ENCODE assay signal across 25 cellular contexts in genomic region chr5:140275837-140276236, GRCh38. TPM values are rescaled to one million over a fixed set of nuclear protein-coding genes. Genes with fewer than 3 reads are reported as not detected.
A peak's percentile ranks its signal among the peaks of the same experiment; 100 is the strongest.
DNase-seq lines count a peak whose midpoint lies in the region; ATAC-seq, FAIRE-seq and TF ChIP-seq lines count a peak whose summit lies in the region.
"Had no signal": no experiment of that assay in that cellular context is flagged by ENCODE, and none has a peak within 500 bp of the region (broad histone marks: within the 10 kb centered on the region; RNA-seq: fewer than 3 reads in every experiment).

No MANE protein-coding gene starts in this region.

- intact Hi-C loops in HepG2 (cut with micrococcal nuclease; ENCODE audit: unreplicated experiment): no loop called here
- intact Hi-C loops in right lobe of liver (cut with DNase I): no loop called here
- intact Hi-C loops in naive thymus-derived CD4-positive, alpha-beta T cell (cut with micrococcal nuclease): no loop called here

- peaks cover 9% of the 10 kb centered on the region for H3K4me1 Mint-ChIP-seq in T-helper 17 cell
- H3K4me1 Mint-ChIP-seq in naive thymus-derived CD4-positive, alpha-beta T cell: peaks cover 8 to 18% (median 12%) of the 10 kb centered on the region in 7 donors
- H3K4me1 Mint-ChIP-seq: GM23338, H9 had no signal

- no peaks in the 10 kb centered on the region for H3K27me3 Mint-ChIP-seq in T-helper 17 cell
- H3K27me3 Mint-ChIP-seq in naive thymus-derived CD4-positive, alpha-beta T cell: no peaks in the 10 kb centered on the region
- H3K27me3 Mint-ChIP-seq: B cell had no signal

- H3K4me3 ChIP-seq in HepG2 (replicated peaks in 1 of 3; ENCODE audit: insufficient read depth in 1 of 3, low read depth in 2 of 3, low read length in 3 of 3): no peak overlapping the region
- H3K4me3 ChIP-seq in right lobe of liver: no peak overlapping the region
- no peak overlapping the region for H3K4me3 ChIP-seq in HEK293 (ENCODE audit: low read depth, low read length)
- no peak overlapping the region for H3K4me3 ChIP-seq in naive thymus-derived CD4-positive, alpha-beta T cell (ENCODE audit: low read length)
- H3K4me3 ChIP-seq: BLaER1, GM23338 had no signal

- no peaks in the 10 kb centered on the region for H3K9me3 ChIP-seq in HepG2 (ENCODE audit: low read length)
- H3K9me3 ChIP-seq in right lobe of liver: no peaks in the 10 kb centered on the region
- H3K9me3 ChIP-seq in HEK293 (ENCODE audit: control insufficient read depth, insufficient read depth, low read depth, low read length): no peaks in the 10 kb centered on the region
- H3K9me3 ChIP-seq in T-helper 17 cell (ENCODE audit: control insufficient read depth, low read length, poor library complexity, severe bottlenecking): no peaks in the 10 kb centered on the region
- no peaks in the 10 kb centered on the region for H3K9me3 ChIP-seq in naive thymus-derived CD4-positive, alpha-beta T cell (ENCODE audit: control insufficient read depth in 2 of 3, low read length in 3 of 3)
- H3K9me3 ChIP-seq: Caco-2 had no signal

- H3K36me3 Mint-ChIP-seq in T-helper 17 cell (ENCODE audit: low read depth): peaks cover 9% of the 10 kb centered on the region
- H3K36me3 Mint-ChIP-seq in naive thymus-derived CD4-positive, alpha-beta T cell: peaks cover 4 to 40% (median 26%) of the 10 kb centered on the region in 5 donors

- peaks cover 3% of the 10 kb centered on the region for H3K79me2 ChIP-seq in HepG2 (ENCODE audit: insufficient read depth, low read length)

- ATAC-seq in HepG2 (no peak), right lobe of liver (no peak), T-helper 17 cell (no peak)
- ATAC-seq in naive thymus-derived CD4-positive, alpha-beta T cell: no peak
- ATAC-seq: CD8-positive, alpha-beta T cell; GM23338; HCT116 had no signal

- POLR2A ChIA-PET in HepG2 (lab: Yijun Ruan, JAX): interaction anchor here (1.2 kb wide), 1 partner anchor 71 kb away, joined by 4 read pairs; the partner anchor contains the start of gene HBEGF
- POLR2A ChIA-PET in HEK293 (lab: Yijun Ruan, JAX): no interaction called here
- POLR2A ChIA-PET in naive thymus-derived CD4-positive, alpha-beta T cell (lab: Charles Lee): interaction anchor here (1.5 kb wide), 1 partner anchor 8 kb away, joined by 5 read pairs; no protein-coding TSS in a partner anchor

- no peak for TF ChIP-seq RAD21 in HepG2 (CRISPR knock-in tag; IDR thresholded peaks at IDR 0.05)

- in situ Hi-C loops in HepG2 (cut with HindIII; ENCODE audit: extremely low pct_ligation_motif_present, low pct_unique_long_range_greater_than_20kb): no loop called here

- no peak for FAIRE-seq in HepG2 (lab: Jason Lieb, UNC)
- FAIRE-seq: A204.1, D721Med, GM12891, GM18507 had no signal

- CTCF ChIA-PET in HepG2 (lab: Yijun Ruan, JAX; ENCODE audit: low intra/inter-chr PET ratio, low total read pairs) (no interaction called here), HEK293 (lab: Yijun Ruan, JAX) (interaction anchor here (0.6 to 1.5 kb wide), 7 partner anchors 9 to 526 kb away, joined by 3 to 6 read pairs (median 5); partner anchors contain the start of gene PCDHA1)
- CTCF ChIA-PET in naive thymus-derived CD4-positive, alpha-beta T cell (lab: Charles Lee): interaction anchor here (0.6 kb wide), 1 partner anchor 505 kb away, joined by 4 read pairs; no protein-coding TSS in a partner anchor

- peaks cover 0 to 2% (median 0%) of the 10 kb centered on the region in 11 donors for H3K9me3 Mint-ChIP-seq in naive thymus-derived CD4-positive, alpha-beta T cell
- H3K9me3 Mint-ChIP-seq: CD8-positive, alpha-beta T cell; GM23338; H9; HFFc6 had no signal

- H3K27ac Mint-ChIP-seq in T-helper 17 cell: peak overlapping the region; percentile 69
- H3K27ac Mint-ChIP-seq in naive thymus-derived CD4-positive, alpha-beta T cell: no peak overlapping the region
- H3K27ac Mint-ChIP-seq: B cell; CD8-positive, alpha-beta T cell; GM23338; H9; HFFc6 had no signal

- H3K9ac ChIP-seq in HepG2 (ENCODE audit: insufficient read depth, low read depth, low read length): no peak overlapping the region
- H3K9ac ChIP-seq: BLaER1 had no signal

- H3K4me1 ChIP-seq in HepG2 (ENCODE audit: insufficient read depth, low read length): peaks cover 12% of the 10 kb centered on the region
- H3K4me1 ChIP-seq in right lobe of liver: no peaks in the 10 kb centered on the region
- H3K4me1 ChIP-seq in HEK293 (ENCODE audit: control insufficient read depth, insufficient read depth, low read length): no peaks in the 10 kb centered on the region
- no peaks in the 10 kb centered on the region for H3K4me1 ChIP-seq in naive thymus-derived CD4-positive, alpha-beta T cell (ENCODE audit: control insufficient read depth in 2 of 2, insufficient read depth in 2 of 2, low read length in 2 of 2)
- H3K4me1 ChIP-seq: BLaER1, Caco-2 had no signal

- H3K4me2 ChIP-seq in HepG2 (ENCODE audit: low read depth, low read length): no peak overlapping the region
- H3K4me2 ChIP-seq: BLaER1, GM23338 had no signal

- no TSS peak for BruUV-seq in HepG2 (replicated peaks; lab: Mats Ljungman, UMichigan)

- no peaks in the 10 kb centered on the region for H4K20me1 ChIP-seq in HepG2 (ENCODE audit: insufficient read depth, low read length)
- H4K20me1 ChIP-seq: BLaER1 had no signal

- no peak for TF ChIP-seq CTCF in HepG2 (CRISPR knock-in tag; IDR thresholded peaks at IDR 0.05)
- TF ChIP-seq CTCF in right lobe of liver (IDR thresholded peaks at IDR 0.05): no peak
- TF ChIP-seq CTCF in HEK293 (tag by site-specific recombination; IDR thresholded peaks at IDR 0.05): no peak

- H3K36me3 ChIP-seq in HepG2 (replicated peaks in 1 of 2; ENCODE audit: control insufficient read depth in 1 of 2, insufficient read depth in 2 of 2, low read length in 2 of 2): peaks cover 3 to 38% of the 10 kb centered on the region in 2 experiments; a peak in 4 of 5 replicates
- H3K36me3 ChIP-seq in right lobe of liver: peaks cover 0 to 4% (median 0%) of the 10 kb centered on the region in 4 donors
- H3K36me3 ChIP-seq in HEK293 (ENCODE audit: control insufficient read depth in 2 of 2, insufficient read depth in 1 of 2, low read length in 2 of 2): peaks cover 7 to 12% of the 10 kb centered on the region in 2 experiments
- H3K36me3 ChIP-seq in naive thymus-derived CD4-positive, alpha-beta T cell (ENCODE audit: control insufficient read depth in 2 of 3, insufficient read depth in 3 of 3, low read length in 3 of 3): no peaks in the 10 kb centered on the region

- H3K27me3 ChIP-seq in HepG2 (ENCODE audit: control insufficient read depth in 1 of 2, insufficient read depth in 2 of 2, low read length in 2 of 2) (no peaks in the 10 kb centered on the region), right lobe of liver (no peaks in the 10 kb centered on the region)
- no peaks in the 10 kb centered on the region for H3K27me3 ChIP-seq in naive thymus-derived CD4-positive, alpha-beta T cell (ENCODE audit: control insufficient read depth in 2 of 2, insufficient read depth in 2 of 2, low read length in 2 of 2)
- H3K27me3 ChIP-seq: BLaER1 had no signal

- H3K27ac ChIP-seq in HepG2 (ENCODE audit: extremely low read length, insufficient read depth, low read length) (no peak overlapping the region), right lobe of liver (no peak overlapping the region), HEK293 (ENCODE audit: extremely low read depth, low read depth, low read length) (no peak overlapping the region)
- H3K27ac ChIP-seq in naive thymus-derived CD4-positive, alpha-beta T cell (ENCODE audit: low read depth, low read length): no peak overlapping the region
- H3K27ac ChIP-seq: 22Rv1, BLaER1, C4-2B had no signal

- no peak overlapping the region for H2AFZ ChIP-seq in HepG2 (ENCODE audit: low read length)
- H2AFZ ChIP-seq: GM23338 had no signal

- no peak overlapping the region for H3K4me3 Mint-ChIP-seq in T-helper 17 cell
- H3K4me3 Mint-ChIP-seq in naive thymus-derived CD4-positive, alpha-beta T cell: no peak overlapping the region
- H3K4me3 Mint-ChIP-seq: B cell; CD8-positive, alpha-beta T cell; GM23338; H9; HFFc6 had no signal

- TF ChIP-seq EP300 in HepG2 (IDR thresholded peaks at IDR 0.05; ENCODE audit: low read depth in 2 of 2, low read length in 2 of 2) (no peak), HepG2 (CRISPR knock-in tag; IDR thresholded peaks at IDR 0.05; ENCODE audit: borderline replicate concordance) (no peak)

- no peak for DNase-seq in HepG2 (ENCODE audit: low spot score)
- no peak for DNase-seq in right lobe of liver
- DNase-seq in T-helper 17 cell: no peak
- no peak for DNase-seq in naive thymus-derived CD4-positive, alpha-beta T cell
- DNase-seq in NCI-H1105 treated with DMSO at 0.1 percent for 48 hours (lab: John Stamatoyannopoulos, UW): no peak
- DNase-seq in activated CD4-positive, alpha-beta T cell treated with anti-CD3 and anti-CD28 coated beads, Interleukin-2, amount 50 U/mL, for 48 hours: no peak
- DNase-seq: Caco-2; CD8-positive, alpha-beta T cell; DMS 273 treated with DMSO at 0.1 percent for 48 hours; DMS79; EL; GDM1; H9; HFFc6 had no signal

- TF ChIP-seq POLR2A in HepG2 (IDR thresholded peaks at IDR 0.05; ENCODE audit: insufficient read depth in 1 of 2, low read depth in 2 of 2, low read length in 2 of 2) (no peak), right lobe of liver (IDR thresholded peaks at IDR 0.05) (no peak)

RNA-seq across cellular contexts. Expression of gene PFDN1, which starts 27.1 kb away (rescaled TPM):
- total RNA-seq in HepG2 (2016; rRNA removed; fragmentation: Illumina TruSeq; extraction: Trizol) (70.8 and 102 TPM in 2 replicates), right lobe of liver (10 to 100 TPM in 5 of 6 experiments, 1 to 10 TPM in 1; 9.8 to 30.8 (median 14.7) TPM), T-helper 17 cell (10 to 100 TPM; 33.4 to 35.2 TPM)
- total RNA-seq in HepG2 (2016; cell fraction: cytosol; rRNA removed; fragmentation: Illumina TruSeq; extraction: Trizol; ENCODE audit: low read depth): 30.8 and 31.4 TPM in 2 replicates
- total RNA-seq in HepG2 (2016; cell fraction: insoluble cytoplasmic fraction; rRNA removed; fragmentation: Illumina TruSeq; extraction: Trizol): 73.4 and 106 TPM in 2 replicates
- 63.5 and 65.6 TPM in 2 replicates for total RNA-seq in HepG2 (2016; cell fraction: membrane; rRNA removed; fragmentation: Illumina TruSeq; extraction: Trizol)
- 34.9 and 39.3 TPM in 2 replicates for total RNA-seq in HepG2 (2016; cell fraction: nucleus; rRNA removed; fragmentation: Illumina TruSeq; extraction: Trizol)
- polyA plus RNA-seq in HepG2 (2011; rRNA removed): 67.2 and 70.4 TPM in 2 replicates
- 82.6 and 98.7 TPM in 2 replicates for polyA plus RNA-seq in HepG2 (2011; cell fraction: cytosol; rRNA removed)
- polyA plus RNA-seq in HepG2 (2011; cell fraction: nucleus; rRNA removed): 19.1 and 24.2 TPM in 2 replicates
- polyA plus RNA-seq in HepG2 (2012): 91.4 and 114 TPM in 2 replicates
- polyA plus RNA-seq in HepG2 (2016; cell fraction: cytosol; fragmentation: Illumina TruSeq; extraction: Trizol; ENCODE audit: low read depth): 34.9 and 37.0 TPM in 2 replicates
- polyA plus RNA-seq in HepG2 (2016; cell fraction: insoluble cytoplasmic fraction; fragmentation: Illumina TruSeq; extraction: Trizol; ENCODE audit: low read depth): 154 TPM in 2 replicates
- 58.7 and 63.7 TPM in 2 replicates for polyA plus RNA-seq in HepG2 (2016; cell fraction: membrane; fragmentation: Illumina TruSeq; extraction: Trizol; ENCODE audit: low read depth)
- 45.6 and 54.4 TPM in 2 replicates for polyA plus RNA-seq in HepG2 (2016; cell fraction: nucleus; fragmentation: Illumina TruSeq; extraction: Trizol; ENCODE audit: insufficient read depth, low read depth)
- polyA minus RNA-seq in HepG2 (2011; rRNA and poly(A)+ RNA removed; ENCODE audit: low replicate concordance): 91.1 and 127 TPM in 2 replicates
- 32.0 and 33.9 TPM in 2 replicates for polyA minus RNA-seq in HepG2 (2011; cell fraction: cytosol; rRNA and poly(A)+ RNA removed)
- 33.0 and 40.5 TPM in 2 replicates for polyA minus RNA-seq in HepG2 (2011; cell fraction: nucleus; rRNA and poly(A)+ RNA removed)
- total RNA-seq in naive thymus-derived CD4-positive, alpha-beta T cell: 10 to 100 TPM; 24.8 to 52.7 (median 28.2) TPM
- polyA plus RNA-seq in naive thymus-derived CD4-positive, alpha-beta T cell: 100 to 1,000 TPM; 126 to 139 TPM

Comparison
In these comparisons a context has a peak if more than half of its experiments do, and no peak if none do; other contexts are left out.
1. Of the 63 proteins assayed by ChIP-seq in both HepG2 and HEK293: peak only in HepG2: none; only in HEK293: ZNF513; in both: none; in neither: 62.